Comparison of ENCODE assay signal across 8 cellular contexts in the genomic region with DNA sequence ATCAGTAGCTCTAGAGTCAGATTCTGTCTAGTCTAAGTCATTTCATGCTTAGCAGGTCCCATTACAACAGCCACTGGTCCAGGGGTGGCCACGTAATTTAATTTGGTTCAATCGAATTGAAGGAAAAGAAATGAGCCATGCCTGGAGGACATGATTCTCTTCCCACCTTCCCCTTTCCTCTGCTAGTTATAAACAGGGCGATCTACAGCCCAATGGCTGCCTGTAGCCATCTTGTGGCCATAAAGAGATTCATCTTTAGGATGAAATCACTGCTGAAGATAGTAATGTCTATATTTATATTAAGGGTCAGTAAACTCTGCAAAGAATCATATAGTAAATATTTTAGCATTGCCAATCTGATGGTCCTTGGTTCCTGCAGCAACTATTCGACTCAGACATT.
DNase-seq lines count a peak whose midpoint lies in the region; ATAC-seq, FAIRE-seq and TF ChIP-seq lines count a peak whose summit lies in the region.
"Not testable (repeated sequence)": the region's sequence is repeated elsewhere in the genome, so short reads cannot be mapped to it uniquely, and the experiment has no call there.

No MANE protein-coding gene starts in this region.

- not testable (repeated sequence) for H3K36me3 ChIP-seq in MM.1S (replicated peaks; ENCODE audit: insufficient read depth, low read length); fibroblast of lung (ENCODE audit: control insufficient read depth, insufficient read depth, low read length); HepG2 (replicated peaks in 1 of 2; ENCODE audit: control insufficient read depth in 1 of 2, insufficient read depth in 2 of 2, low read length in 2 of 2)

- in situ Hi-C loops in T47D (cut with HindIII; ENCODE audit: low pct_unique_long_range_greater_than_20kb, low sequenced_read_pairs); HepG2 (cut with HindIII; ENCODE audit: extremely low pct_ligation_motif_present, low pct_unique_long_range_greater_than_20kb): not testable (repeated sequence)

- ATAC-seq in HepG2 = peak; percentile 60; the same call in 2 of the 3 replicates

- not testable (repeated sequence) for H3K27ac ChIP-seq in MM.1S (ENCODE audit: low read length); fibroblast of lung (ENCODE audit: insufficient read depth, low read length); HepG2 (ENCODE audit: extremely low read length, insufficient read depth, low read length)

- not testable (repeated sequence) for H3K79me2 ChIP-seq in MM.1S (ENCODE audit: low read length); fibroblast of lung (ENCODE audit: control insufficient read depth, insufficient read depth, low read length); HepG2 (ENCODE audit: insufficient read depth, low read length)

- WGBS in HepG2 (ENCODE audit: low lambda C conversion rate) = 19% methylated on average over 4 of the region's 4 CpGs

- not testable (repeated sequence) for TF ChIP-seq POLR2A in HepG2 (IDR thresholded peaks at IDR 0.05; ENCODE audit: insufficient read depth in 1 of 2, low read depth in 2 of 2, low read length in 2 of 2)

- H3K4me3 ChIP-seq in AG09309 (ENCODE audit: control insufficient read depth, low read depth, low read length); MM.1S (ENCODE audit: low read length); fibroblast of lung (replicated peaks in 1 of 4; ENCODE audit: control extremely low read depth in 1 of 4, insufficient read depth in 1 of 4, low read depth in 3 of 4, low read length in 4 of 4); HepG2 (replicated peaks in 1 of 3; ENCODE audit: insufficient read depth in 1 of 3, low read depth in 2 of 3, low read length in 3 of 3): not testable (repeated sequence)

- CTCF ChIA-PET in HepG2 (lab: Yijun Ruan, JAX; ENCODE audit: low intra/inter-chr PET ratio, low total read pairs) = not testable (repeated sequence)

- not testable (repeated sequence) for H3K4me1 ChIP-seq in MM.1S (ENCODE audit: low read length); fibroblast of lung (ENCODE audit: control insufficient read depth, extremely low read depth, insufficient read depth, low read length); HepG2 (ENCODE audit: insufficient read depth, low read length)

- TF ChIP-seq EP300 in HepG2 (IDR thresholded peaks at IDR 0.05; ENCODE audit: low read depth in 2 of 2, low read length in 2 of 2); HepG2 (CRISPR knock-in tag; IDR thresholded peaks at IDR 0.05; ENCODE audit: borderline replicate concordance): not testable (repeated sequence)

- H3K9me3 ChIP-seq in MM.1S (replicated peaks; ENCODE audit: insufficient read depth, low read length); fibroblast of lung (ENCODE audit: control insufficient read depth, insufficient read depth, low read depth, low read length); HepG2 (ENCODE audit: low read length): not testable (repeated sequence)

- H4K20me1 ChIP-seq in MM.1S (ENCODE audit: insufficient read depth, low read length); fibroblast of lung (ENCODE audit: control insufficient read depth, extremely low read depth, insufficient read depth, low read length); HepG2 (ENCODE audit: insufficient read depth, low read length): not testable (repeated sequence)

- H2AFZ ChIP-seq in MM.1S (ENCODE audit: low read length); fibroblast of lung (ENCODE audit: low read length); HepG2 (ENCODE audit: low read length): not testable (repeated sequence)

- intact Hi-C loops in HepG2 (cut with micrococcal nuclease; ENCODE audit: unreplicated experiment) = not testable (repeated sequence)

- not testable (repeated sequence) for DNase-seq in AG09309 (ENCODE audit: low read depth); MM.1S; HepG2 (ENCODE audit: low spot score)
- DNase-seq in EL (peak; percentile 3), NCI-H82 (lab: John Stamatoyannopoulos, UW) (peak; percentile 45), SK-N-DZ (ENCODE audit: low spot score) (peak; percentile 61), T47D (ENCODE audit: low read depth in 1 of 2, low spot score in 1 of 2) (peak; percentile 0 to 35), fibroblast of lung (ENCODE audit: low read depth in 2 of 2) (peak in 1 of 2 donors; percentile 6)

- H3F3A ChIP-seq in MM.1S (ENCODE audit: insufficient read depth, low read length) = not testable (repeated sequence)

- not testable (repeated sequence) for H3K27me3 ChIP-seq in MM.1S (replicated peaks; ENCODE audit: insufficient read depth, low read length); fibroblast of lung (ENCODE audit: control insufficient read depth, insufficient read depth, low read length); HepG2 (ENCODE audit: control insufficient read depth in 1 of 2, insufficient read depth in 2 of 2, low read length in 2 of 2)

- H3K4me2 ChIP-seq in MM.1S (ENCODE audit: low read depth, low read length); fibroblast of lung (ENCODE audit: extremely low read depth, insufficient read depth, low read length); HepG2 (ENCODE audit: low read depth, low read length): not testable (repeated sequence)

- peak; percentile 48 for FAIRE-seq in HepG2 (lab: Jason Lieb, UNC)

- TF ChIP-seq CTCF in AG09309 (IDR thresholded peaks at IDR 0.05; ENCODE audit: control insufficient read depth, insufficient read depth, low read depth, low read length, missing control alignments) (peak; percentile 27), MM.1S (IDR thresholded peaks at IDR 0.05; ENCODE audit: low read length) (0 out of 2 replicates have a peak, but pooled peaks have one; percentile 4), fibroblast of lung (conservative IDR thresholded peaks at IDR 0.05 in 1 of 2, IDR thresholded peaks at IDR 0.05 in 1 of 2; ENCODE audit: low read depth in 1 of 2, low read length in 2 of 2) (peak; percentile 12 to 15), HepG2 (CRISPR knock-in tag; IDR thresholded peaks at IDR 0.05) (peak; percentile 33)

- POLR2A ChIA-PET in HepG2 (lab: Yijun Ruan, JAX) = not testable (repeated sequence)

- not testable (repeated sequence) for H3K9me2 ChIP-seq in MM.1S (replicated peaks; ENCODE audit: insufficient read depth, low read length)

- not testable (repeated sequence) for BruUV-seq in HepG2 (replicated peaks; lab: Mats Ljungman, UMichigan)

- H3K9ac ChIP-seq in MM.1S (ENCODE audit: low read length); fibroblast of lung (ENCODE audit: insufficient read depth, low read length); HepG2 (ENCODE audit: insufficient read depth, low read depth, low read length): not testable (repeated sequence)

- TF ChIP-seq RAD21 in HepG2 (CRISPR knock-in tag; IDR thresholded peaks at IDR 0.05) = not testable (repeated sequence)

TF ChIP-seq in HepG2, 621 proteins besides CTCF, POLR2A, EP300 and RAD21:
- TF ChIP-seq STAG1 (CRISPR knock-in tag; IDR thresholded peaks at IDR 0.05) (peak; percentile 50), SMC3 (IDR thresholded peaks at IDR 0.05; ENCODE audit: low read length) (peak; percentile 14; the same call in 1 of the 2 replicates)
